ENCODE assay signal across 13 cellular contexts in genomic region chr9:89991204-89991790, GRCh38.
"Had no signal": no experiment of that assay in that cellular context is flagged by ENCODE, and none has a peak within 500 bp of the region (broad histone marks: within the 10 kb centered on the region; RNA-seq: fewer than 3 reads in every experiment).

No MANE protein-coding gene starts in this region.

- DNase-seq: activated CD4-positive, alpha-beta T cell treated with anti-CD3 and anti-CD28 coated beads for 48 hours; activated naive CD4-positive, alpha-beta T cell treated with Interleukin-2 at 50 U/mL for 16 hours; activated naive CD8-positive, alpha-beta T cell treated with anti-CD3 and anti-CD28 coated beads, Interleukin-2, amount 50 U/mL, for 24 hours; cortex of kidney; effector memory CD8-positive, alpha-beta T cell; hypothalamus; naive B cell; small intestine; tibial artery had no signal

- H3K27me3 ChIP-seq: right atrium auricular region, tibial artery had no signal

- H3K9me3 ChIP-seq: right atrium auricular region, tibial artery had no signal

- H3K36me3 ChIP-seq: right atrium auricular region, tibial artery had no signal

- H3K36me3 Mint-ChIP-seq: naive B cell had no signal

- FAIRE-seq: astrocyte, small intestine had no signal

- H3K27ac Mint-ChIP-seq: activated naive CD8-positive, alpha-beta T cell treated with anti-CD3 and anti-CD28 coated beads, Interleukin-2, amount 50 U/mL, for 24 hours; effector memory CD8-positive, alpha-beta T cell; WTC11 had no signal

- H3K4me3 Mint-ChIP-seq: activated naive CD8-positive, alpha-beta T cell treated with anti-CD3 and anti-CD28 coated beads, Interleukin-2, amount 50 U/mL, for 24 hours; effector memory CD8-positive, alpha-beta T cell; naive B cell; WTC11 had no signal

- ATAC-seq: activated naive CD8-positive, alpha-beta T cell treated with anti-CD3 and anti-CD28 coated beads, Interleukin-2, amount 50 U/mL, for 24 hours; effector memory CD8-positive, alpha-beta T cell; WTC11 had no signal

- H3K27ac ChIP-seq: tibial artery had no signal

- H3K4me3 ChIP-seq: lung, right atrium auricular region, tibial artery had no signal

- H3K9me3 Mint-ChIP-seq: activated naive CD8-positive, alpha-beta T cell treated with anti-CD3 and anti-CD28 coated beads, Interleukin-2, amount 50 U/mL, for 24 hours; effector memory CD8-positive, alpha-beta T cell; naive B cell had no signal
